Comparison of ENCODE assay signal across 20 cellular contexts in genomic region chr6:38281131-38281530, GRCh38.
"Had no signal": no experiment of that assay in that cellular context is flagged by ENCODE, and none has a peak within 500 bp of the region (broad histone marks: within the 10 kb centered on the region; RNA-seq: fewer than 3 reads in every experiment).

No MANE protein-coding gene starts in this region.

- H3K27ac ChIP-seq: pancreas, right lobe of liver, thoracic aorta, upper lobe of left lung had no signal

- H3K4me3 ChIP-seq: pancreas, right lobe of liver, thoracic aorta, upper lobe of left lung had no signal

- H3K9me3 Mint-ChIP-seq: activated naive CD8-positive, alpha-beta T cell treated with anti-CD3 and anti-CD28 coated beads for 36 hours; brain; naive thymus-derived CD4-positive, alpha-beta T cell; stimulated activated naive CD8-positive, alpha-beta T cell treated with anti-CD3 and anti-CD28 coated beads, Interleukin-15, amount 100 ng/mL, for 72 hours had no signal

- DNase-seq: activated CD4-positive, alpha-beta memory T cell treated with anti-CD3 and anti-CD28 coated beads, Interleukin-2, amount 10 ng/mL, durations not matched to agents 7 days and 5 days; activated CD4-positive, alpha-beta T cell treated with anti-CD3 and anti-CD28 coated beads for 4 hours; activated CD8-positive, alpha-beta memory T cell treated with anti-CD3 and anti-CD28 coated beads, Interleukin-2, amount 10 ng/mL, durations not matched to agents 7 days and 5 days; activated naive CD8-positive, alpha-beta T cell treated with anti-CD3 and anti-CD28 coated beads for 36 hours; amniotic stem cell; caudate nucleus; erythroblast; left ventricle myocardium superior; naive thymus-derived CD4-positive, alpha-beta T cell; pancreas; right lobe of liver; small intestine; stimulated activated CD4-positive, alpha-beta T cell treated with anti-CD3 and anti-CD28 coated beads, Interleukin-15, amount 100 ng/mL, for 24 hours; stimulated activated CD4-positive, alpha-beta T cell treated with anti-CD3 and anti-CD28 coated beads, Interleukin-4, amount 100 ng/mL, for 1 hour; stimulated activated naive CD8-positive, alpha-beta T cell treated with anti-CD3 and anti-CD28 coated beads, Interleukin-15, amount 100 ng/mL, for 72 hours; T-helper 2 cell; upper lobe of left lung had no signal

- H3K4me1 ChIP-seq: pancreas, right lobe of liver, upper lobe of left lung had no signal

- H3K36me3 ChIP-seq: pancreas, right lobe of liver, thoracic aorta had no signal

- H3K4me3 Mint-ChIP-seq: activated CD4-positive, alpha-beta memory T cell treated with anti-CD3 and anti-CD28 coated beads, Interleukin-2, amount 10 ng/mL, durations not matched to agents 7 days and 5 days; activated CD8-positive, alpha-beta memory T cell treated with anti-CD3 and anti-CD28 coated beads, Interleukin-2, amount 10 ng/mL, durations not matched to agents 7 days and 5 days; activated naive CD8-positive, alpha-beta T cell treated with anti-CD3 and anti-CD28 coated beads for 36 hours; brain; memory B cell; naive thymus-derived CD4-positive, alpha-beta T cell; stimulated activated naive CD8-positive, alpha-beta T cell treated with anti-CD3 and anti-CD28 coated beads, Interleukin-15, amount 100 ng/mL, for 72 hours had no signal

- H3K27me3 ChIP-seq: pancreas, right lobe of liver, upper lobe of left lung had no signal

- ATAC-seq: activated CD8-positive, alpha-beta memory T cell treated with anti-CD3 and anti-CD28 coated beads, Interleukin-2, amount 10 ng/mL, durations not matched to agents 7 days and 5 days; left ventricle myocardium superior; naive thymus-derived CD4-positive, alpha-beta T cell; pancreas; right lobe of liver; stimulated activated naive CD8-positive, alpha-beta T cell treated with anti-CD3 and anti-CD28 coated beads, Interleukin-15, amount 100 ng/mL, for 72 hours had no signal

- H3K27me3 Mint-ChIP-seq: activated CD4-positive, alpha-beta memory T cell treated with anti-CD3 and anti-CD28 coated beads, Interleukin-2, amount 10 ng/mL, durations not matched to agents 7 days and 5 days; activated CD8-positive, alpha-beta memory T cell treated with anti-CD3 and anti-CD28 coated beads, Interleukin-2, amount 10 ng/mL, durations not matched to agents 7 days and 5 days; activated naive CD8-positive, alpha-beta T cell treated with anti-CD3 and anti-CD28 coated beads for 36 hours; memory B cell; naive thymus-derived CD4-positive, alpha-beta T cell; stimulated activated naive CD8-positive, alpha-beta T cell treated with anti-CD3 and anti-CD28 coated beads, Interleukin-15, amount 100 ng/mL, for 72 hours had no signal

- H3K27ac Mint-ChIP-seq: activated CD4-positive, alpha-beta memory T cell treated with anti-CD3 and anti-CD28 coated beads, Interleukin-2, amount 10 ng/mL, durations not matched to agents 7 days and 5 days; activated CD8-positive, alpha-beta memory T cell treated with anti-CD3 and anti-CD28 coated beads, Interleukin-2, amount 10 ng/mL, durations not matched to agents 7 days and 5 days; activated naive CD8-positive, alpha-beta T cell treated with anti-CD3 and anti-CD28 coated beads for 36 hours; memory B cell; stimulated activated naive CD8-positive, alpha-beta T cell treated with anti-CD3 and anti-CD28 coated beads, Interleukin-15, amount 100 ng/mL, for 72 hours had no signal
